ENCODE assay signal across 1 cellular context in the genomic region with DNA sequence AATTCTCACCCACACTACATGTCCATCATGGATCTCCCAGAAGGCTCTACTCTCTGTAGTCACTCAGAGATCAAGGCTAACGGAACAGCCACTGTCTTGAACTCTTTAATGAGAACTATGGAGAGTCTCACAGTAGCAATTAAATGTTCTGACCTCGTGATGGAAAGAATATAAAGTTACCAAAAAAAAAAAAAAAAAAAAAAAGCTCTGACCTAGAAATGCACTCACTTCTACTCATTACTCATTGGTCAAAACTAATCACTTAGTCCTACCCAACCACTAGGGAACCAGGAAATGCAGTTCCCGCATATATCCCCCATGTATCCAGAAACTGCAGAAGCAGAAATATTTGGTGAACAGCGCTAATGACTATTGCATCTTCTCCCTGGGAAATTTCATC.
A peak's percentile ranks its signal among the peaks of the same experiment; 100 is the strongest.
TF ChIP-seq lines count a peak whose summit lies in the region.

No MANE protein-coding gene starts in this region.

TF ChIP-seq in K562, 482 proteins besides CTCF, POLR2A, EP300 and RAD21:
- no peak for TF ChIP-seq SIRT6 (IDR thresholded peaks at IDR 0.05; ENCODE audit: low read depth, low read length)
- TF ChIP-seq, protein P1, sequence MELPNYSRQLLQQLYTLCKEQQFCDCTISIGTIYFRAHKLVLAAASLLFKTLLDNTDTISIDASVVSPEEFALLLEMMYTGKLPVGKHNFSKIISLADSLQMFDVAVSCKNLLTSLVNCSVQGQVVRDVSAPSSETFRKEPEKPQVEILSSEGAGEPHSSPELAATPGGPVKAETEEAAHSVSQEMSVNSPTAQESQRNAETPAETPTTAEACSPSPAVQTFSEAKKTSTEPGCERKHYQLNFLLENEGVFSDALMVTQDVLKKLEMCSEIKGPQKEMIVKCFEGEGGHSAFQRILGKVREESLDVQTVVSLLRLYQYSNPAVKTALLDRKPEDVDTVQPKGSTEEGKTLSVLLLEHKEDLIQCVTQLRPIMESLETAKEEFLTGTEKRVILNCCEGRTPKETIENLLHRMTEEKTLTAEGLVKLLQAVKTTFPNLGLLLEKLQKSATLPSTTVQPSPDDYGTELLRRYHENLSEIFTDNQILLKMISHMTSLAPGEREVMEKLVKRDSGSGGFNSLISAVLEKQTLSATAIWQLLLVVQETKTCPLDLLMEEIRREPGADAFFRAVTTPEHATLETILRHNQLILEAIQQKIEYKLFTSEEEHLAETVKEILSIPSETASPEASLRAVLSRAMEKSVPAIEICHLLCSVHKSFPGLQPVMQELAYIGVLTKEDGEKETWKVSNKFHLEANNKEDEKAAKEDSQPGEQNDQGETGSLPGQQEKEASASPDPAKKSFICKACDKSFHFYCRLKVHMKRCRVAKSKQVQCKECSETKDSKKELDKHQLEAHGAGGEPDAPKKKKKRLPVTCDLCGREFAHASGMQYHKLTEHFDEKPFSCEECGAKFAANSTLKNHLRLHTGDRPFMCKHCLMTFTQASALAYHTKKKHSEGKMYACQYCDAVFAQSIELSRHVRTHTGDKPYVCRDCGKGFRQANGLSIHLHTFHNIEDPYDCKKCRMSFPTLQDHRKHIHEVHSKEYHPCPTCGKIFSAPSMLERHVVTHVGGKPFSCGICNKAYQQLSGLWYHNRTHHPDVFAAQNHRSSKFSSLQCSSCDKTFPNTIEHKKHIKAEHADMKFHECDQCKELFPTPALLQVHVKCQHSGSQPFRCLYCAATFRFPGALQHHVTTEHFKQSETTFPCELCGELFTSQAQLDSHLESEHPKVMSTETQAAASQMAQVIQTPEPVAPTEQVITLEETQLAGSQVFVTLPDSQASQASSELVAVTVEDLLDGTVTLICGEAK (IDR thresholded peaks at IDR 0.05): peak; percentile 57; the same call in 1 of the 2 replicates
- TF ChIP-seq, protein P1 (CRISPR knock-in tag; IDR thresholded peaks at IDR 0.05): 0 out of 2 replicates have a peak, but pooled peaks have one; percentile 35
- peak; percentile 64 for TF ChIP-seq ZNF384 (IDR thresholded peaks at IDR 0.05; ENCODE audit: low read depth, low read length)
- no peak for TF ChIP-seq SMAD2 (IDR thresholded peaks at IDR 0.05; ENCODE audit: low read depth, low read length)
- TF ChIP-seq FOXP4 (CRISPR knock-in tag; IDR thresholded peaks at IDR 0.05; ENCODE audit: borderline replicate concordance): no peak
